9 cellular contexts compared by ENCODE assay signal in genomic region chr22:39290724-39291161, GRCh38. TPM values are rescaled to one million over a fixed set of nuclear protein-coding genes. Genes with fewer than 3 reads are reported as not detected.
DNase-seq lines count a peak whose midpoint lies in the region; ATAC-seq and TF ChIP-seq lines count a peak whose summit lies in the region.
"Had no signal": no experiment of that assay in that cellular context is flagged by ENCODE, and none has a peak within 500 bp of the region (broad histone marks: within the 10 kb centered on the region; RNA-seq: fewer than 3 reads in every experiment).

No MANE protein-coding gene starts in this region.

- peak overlapping the region; percentile 52 for H2AFZ ChIP-seq in neuronal stem cell (ENCODE audit: low read length)

- no peaks in the 10 kb centered on the region for H3K27me3 ChIP-seq in neuronal stem cell (ENCODE audit: control insufficient read depth in 3 of 3, insufficient read depth in 3 of 3, low read depth in 1 of 3, low read length in 3 of 3)

- H4K8ac ChIP-seq in neuronal stem cell (ENCODE audit: low read depth, low read length): no peak overlapping the region

- peak overlapping the region; percentile 33 for H2BK12ac ChIP-seq in neuronal stem cell (ENCODE audit: low read length)

- peak overlapping the region; percentile 95 for H2BK15ac ChIP-seq in neuronal stem cell (ENCODE audit: low read length)

- H3K36me3 ChIP-seq in neuronal stem cell (replicated peaks in 1 of 2; ENCODE audit: control insufficient read depth in 2 of 2, insufficient read depth in 2 of 2, low read length in 2 of 2): no peaks in the 10 kb centered on the region

- peak overlapping the region; percentile 77 for H3K14ac ChIP-seq in neuronal stem cell (ENCODE audit: low read length)

- no peak overlapping the region for H4K91ac ChIP-seq in neuronal stem cell (ENCODE audit: low read depth, low read length, poor library complexity)

- H3K9ac ChIP-seq in neuronal stem cell (ENCODE audit: low read depth, low read length, poor library complexity): no peak overlapping the region

- H3K4me1 ChIP-seq in neuronal stem cell (ENCODE audit: control insufficient read depth in 2 of 2, insufficient read depth in 1 of 2, low read depth in 1 of 2, low read length in 2 of 2): peaks cover 10 to 28% of the 10 kb centered on the region in 2 donors

- no peak overlapping the region for H2BK120ac ChIP-seq in neuronal stem cell (ENCODE audit: low read depth, low read length)

- no peak overlapping the region for H3K4me2 ChIP-seq in neuronal stem cell (ENCODE audit: insufficient read depth, low read length, poor library complexity, severe bottlenecking)

- H3K9me3 ChIP-seq in neuronal stem cell (replicated peaks in 1 of 2; ENCODE audit: control insufficient read depth in 2 of 2, insufficient read depth in 1 of 2, low read depth in 1 of 2, low read length in 2 of 2): no peaks in the 10 kb centered on the region

- H3K4ac ChIP-seq in neuronal stem cell (ENCODE audit: low read length): no peak overlapping the region

- WGBS in neuronal stem cell (ENCODE audit: extremely low coverage in 2 of 2, insufficient read length in 2 of 2, insufficient replicate concordance in 1 of 2), 2 donors: no CpG with 5 or more reads among the region's 17 CpGs

- peak overlapping the region; percentile 94 for H2AK5ac ChIP-seq in neuronal stem cell (ENCODE audit: low read depth, low read length)

- ATAC-seq in HG02623 (IDR thresholded peaks at IDR 0.05; ENCODE audit: unreplicated experiment) (no peak), GM21786 (IDR thresholded peaks at IDR 0.05; ENCODE audit: unreplicated experiment) (no peak), HG02840 (IDR thresholded peaks at IDR 0.05; ENCODE audit: low FRiP score, unreplicated experiment) (no peak)

- no peak overlapping the region for H3K23ac ChIP-seq in neuronal stem cell (ENCODE audit: low read depth, low read length, poor library complexity)

- peak overlapping the region; percentile 43 for H2BK5ac ChIP-seq in neuronal stem cell (ENCODE audit: low read length)

- DNase-seq in COLO668 (lab: John Stamatoyannopoulos, UW; ENCODE audit: unreplicated experiment): peak; percentile 28
- DNase-seq in RPMI7951 (ENCODE audit: low read depth): peak; percentile 88
- DNase-seq in fibroblast of the aortic adventitia (ENCODE audit: low read depth): peak; percentile 61
- DNase-seq in neuronal stem cell (ENCODE audit: low spot score): no peak
- no peak for DNase-seq in activated effector memory CD4-positive, alpha-beta T cell treated with anti-CD3 and anti-CD28 coated beads, Interleukin-2, amount 50 U/mL, for 16 hours
- DNase-seq: AML-193 had no signal

- H3K27ac ChIP-seq in neuronal stem cell (replicated peaks; ENCODE audit: low read length): no peak overlapping the region

- peak overlapping the region; percentile 63 for H3K18ac ChIP-seq in neuronal stem cell (ENCODE audit: low read length)

- H3K79me1 ChIP-seq in neuronal stem cell (ENCODE audit: low read depth, low read length): no peaks in the 10 kb centered on the region

- H3K4me3 ChIP-seq in fibroblast of the aortic adventitia (ENCODE audit: low read depth, low read length) (no peak overlapping the region), neuronal stem cell (ENCODE audit: low read length in 2 of 2) (no peak overlapping the region)

- TF ChIP-seq CTCF in fibroblast of the aortic adventitia (IDR thresholded peaks at IDR 0.05; ENCODE audit: insufficient read depth, low read length): no peak

RNA-seq across cellular contexts. Expression of gene RPL3, which starts 28.7 kb away (rescaled TPM):
- 1,170 and 1,583 TPM in 2 replicates for total RNA-seq in RPMI7951 (2014; rRNA removed; shearing (Covaris generic))
- 1,848 and 3,122 TPM in 2 replicates for total RNA-seq in fibroblast of the aortic adventitia (ENCODE audit: low replicate concordance)
- 3,109 TPM for polyA plus RNA-seq in neuronal stem cell (2013, experiment 1 of 2)
- polyA plus RNA-seq in neuronal stem cell (2013, experiment 2 of 2): 3,051 TPM

RNA-seq across cellular contexts. Expression of gene PDGFB, which starts 46.0 kb away (rescaled TPM):
- total RNA-seq in RPMI7951 (2014; rRNA removed; shearing (Covaris generic)): 1.2 and 1.7 TPM in 2 replicates
- total RNA-seq in fibroblast of the aortic adventitia (ENCODE audit: low replicate concordance): 0.09 and 0.57 TPM in 2 replicates
- polyA plus RNA-seq in neuronal stem cell (2013, experiment 1 of 2): 2.6 TPM
- 2.8 TPM for polyA plus RNA-seq in neuronal stem cell (2013, experiment 2 of 2)

RNA-seq across cellular contexts. Expression of gene SYNGR1, which starts 59.0 kb away (rescaled TPM):
- total RNA-seq in RPMI7951 (2014; rRNA removed; shearing (Covaris generic)): 7.0 and 14.8 TPM in 2 replicates
- 3.9 and 14.2 TPM in 2 replicates for total RNA-seq in fibroblast of the aortic adventitia (ENCODE audit: low replicate concordance)
- 27.7 TPM for polyA plus RNA-seq in neuronal stem cell (2013, experiment 1 of 2)
- 26.2 TPM for polyA plus RNA-seq in neuronal stem cell (2013, experiment 2 of 2)

Comparison
In these comparisons a context has a peak if more than half of its experiments do, and no peak if none do; other contexts are left out.
1. DNase-seq: peak in COLO668 (single experiment), RPMI7951 (single experiment) and fibroblast of the aortic adventitia (single experiment); none in neuronal stem cell (single experiment) and activated effector memory CD4-positive, alpha-beta T cell treated with anti-CD3 and anti-CD28 coated beads, Interleukin-2, amount 50 U/mL, for 16 hours (single experiment).